ENCODE assay signal across 8 cellular contexts in genomic region chr7:116984917-116985316, GRCh38. TPM values are rescaled to one million over a fixed set of nuclear protein-coding genes. Genes with fewer than 3 reads are reported as not detected.
DNase-seq lines count a peak whose midpoint lies in the region; ATAC-seq, FAIRE-seq and TF ChIP-seq lines count a peak whose summit lies in the region.

No MANE protein-coding gene starts in this region.

- peak; percentile 68 for DNase-seq in DMS53 (lab: John Stamatoyannopoulos, UW)
- DNase-seq in NB4 (ENCODE audit: low read depth), result peak; percentile 55
- no peak for DNase-seq in heart right ventricle
- no peak for DNase-seq in suprapubic skin (ENCODE audit: low spot score in 2 of 2)
- DNase-seq in KG1 (lab: John Stamatoyannopoulos, UW), result no peak

- ATAC-seq in GM21526 (IDR thresholded peaks at IDR 0.05; ENCODE audit: low FRiP score, unreplicated experiment) (peak; percentile 45), heart right ventricle (peak in 1 of 8 donors; percentile 33), GM21390 (IDR thresholded peaks at IDR 0.05; ENCODE audit: unreplicated experiment) (no peak)

- peak; percentile 71 for FAIRE-seq in TTC549 (lab: Jason Lieb, UNC)

- intact Hi-C loops in heart right ventricle (cut with DNase I), result loop anchor here in 5 of 10 donors (2.0 to 10.0 kb wide), 3 partner anchors 50 to 134 kb away; no protein-coding TSS in a partner anchor

- H3K27ac ChIP-seq in heart right ventricle (no peak overlapping the region), suprapubic skin (no peak overlapping the region)

- TF ChIP-seq CTCF in NB4 (IDR thresholded peaks at IDR 0.05; ENCODE audit: low read depth, low read length), result peak; percentile 60
- peak; percentile 27 to 77 (median 71) for TF ChIP-seq CTCF in heart right ventricle (IDR thresholded peaks at IDR 0.05)
- peak; percentile 18 to 40 for TF ChIP-seq CTCF in suprapubic skin (IDR thresholded peaks at IDR 0.05)

- peaks cover 0 to 23% (median 0%) of the 10 kb centered on the region in 9 donors for H3K4me1 ChIP-seq in heart right ventricle
- H3K4me1 ChIP-seq in suprapubic skin, result no peaks in the 10 kb centered on the region

- no peaks in the 10 kb centered on the region for H3K9me3 ChIP-seq in heart right ventricle
- no peaks in the 10 kb centered on the region for H3K9me3 ChIP-seq in suprapubic skin

- 73 to 78% methylated on average over 2 of the region's 2 CpGs for WGBS in heart right ventricle, 2 donors
- 89% methylated on average over 2 of the region's 2 CpGs for WGBS in suprapubic skin

- H3K36me3 ChIP-seq in heart right ventricle (no peaks in the 10 kb centered on the region), suprapubic skin (no peaks in the 10 kb centered on the region)

- H3K27me3 ChIP-seq in heart right ventricle (no peaks in the 10 kb centered on the region), suprapubic skin (no peaks in the 10 kb centered on the region)

- no peak for TF ChIP-seq EP300 in suprapubic skin (IDR thresholded peaks at IDR 0.05)

- no peak for TF ChIP-seq POLR2A in NB4 (IDR thresholded peaks at IDR 0.05; ENCODE audit: extremely low read depth, insufficient read length)
- no peak for TF ChIP-seq POLR2A in suprapubic skin (IDR thresholded peaks at IDR 0.05)

- H3K4me3 ChIP-seq in NB4 (ENCODE audit: low read depth, low read length) (no peak overlapping the region), heart right ventricle (no peak overlapping the region), suprapubic skin (no peak overlapping the region)

RNA-seq across cellular contexts. Expression of gene ST7, which starts 31.6 kb away (rescaled TPM):
- 10 to 100 TPM; 20.6 to 40.2 (median 24.4) TPM for total RNA-seq in heart right ventricle
- 10 to 100 TPM; 20.1 to 22.7 TPM for polyA plus RNA-seq in heart right ventricle
- total RNA-seq in suprapubic skin, result 10 to 100 TPM; 13.1 to 28.2 (median 18.6) TPM

Comparison
In these comparisons a context has a peak if more than half of its experiments do, and no peak if none do; other contexts are left out.
1. DNase-seq: peak in DMS53 (single experiment) and NB4 (single experiment); none in heart right ventricle (0 of 2), suprapubic skin (0 of 2) and KG1 (single experiment).
2. Peak in every context shown above with its lines, with median percentiles within 50 percentile points of each other: CTCF ChIP-seq.